In genomic region chr2:237749961-237750360, GRCh38 we compare ENCODE assay signal across 18 cellular contexts. TPM values are rescaled to one million over a fixed set of nuclear protein-coding genes. Genes with fewer than 3 reads are reported as not detected.
DNase-seq lines count a peak whose midpoint lies in the region; TF ChIP-seq lines count a peak whose summit lies in the region.
"Had no signal": no experiment of that assay in that cellular context is flagged by ENCODE, and none has a peak within 500 bp of the region (broad histone marks: within the 10 kb centered on the region; RNA-seq: fewer than 3 reads in every experiment).

No MANE protein-coding gene starts in this region.

- intact Hi-C loops in MCF 10A (cut with micrococcal nuclease): no loop called here
- intact Hi-C loops in breast epithelium (cut with DNase I; ENCODE audit: low total_unique reads): loop anchor here (5.0 to 10.0 kb wide), 3 partner anchors 75 to 238 kb away; no protein-coding TSS in a partner anchor
- intact Hi-C loops in activated T-helper 2 cell treated with anti-CD3 and anti-CD28 coated beads, Interferon-gamma antibody, Interleukin-2, Interleukin-4, amounts not matched to agents 10 μg/mL and 5 μg/mL and 100 μg/mL, durations not matched to agents 14 hours and 24 hours and 36 hours (cut with micrococcal nuclease): no loop called here
- intact Hi-C loops in posterior vena cava (cut with DNase I): loop anchor here (5.0 to 10.0 kb wide), 4 partner anchors 83 to 235 kb away; partner anchors contain the start of gene RAB17 (in 1 of the 2)

- H3K27ac ChIP-seq in breast epithelium: no peak overlapping the region
- H3K27ac ChIP-seq: 22Rv1 had no signal

- TF ChIP-seq POLR2A in breast epithelium (IDR thresholded peaks at IDR 0.05): no peak

- H3K27me3 ChIP-seq in breast epithelium: no peaks in the 10 kb centered on the region
- H3K27me3 ChIP-seq: BE2C had no signal

- H3K36me3 Mint-ChIP-seq in T-helper 2 cell treated with Interferon-gamma antibody and Interleukin-4, amounts not matched to agents 5 μg/mL and 100 μg/mL, for 36 hours (ENCODE audit: low read depth): peaks cover 67% of the 10 kb centered on the region
- H3K36me3 Mint-ChIP-seq in MCF 10A (ENCODE audit: insufficient read depth, unreplicated experiment): peaks cover 84% of the 10 kb centered on the region
- H3K36me3 Mint-ChIP-seq in activated T-helper 2 cell treated with anti-CD3 and anti-CD28 coated beads, Interferon-gamma antibody, Interleukin-2, Interleukin-4, amounts not matched to agents 10 μg/mL and 5 μg/mL and 100 μg/mL, durations not matched to agents 14 hours and 24 hours and 36 hours (ENCODE audit: low read depth): peaks cover 81% of the 10 kb centered on the region
- H3K36me3 Mint-ChIP-seq in glutamatergic neuron (ENCODE audit: unreplicated experiment): peaks cover 17% of the 10 kb centered on the region

- CTCF ChIA-PET in MCF 10A (lab: Yijun Ruan, JAX): interaction anchor here (0.7 kb wide), 1 partner anchor 514 kb away, joined by 3 read pairs; no protein-coding TSS in a partner anchor

- no peak overlapping the region for H3K4me3 Mint-ChIP-seq in T-helper 2 cell treated with Interferon-gamma antibody and Interleukin-4, amounts not matched to agents 5 μg/mL and 100 μg/mL, for 36 hours
- no peak overlapping the region for H3K4me3 Mint-ChIP-seq in MCF 10A (ENCODE audit: unreplicated experiment)
- no peak overlapping the region for H3K4me3 Mint-ChIP-seq in activated T-helper 2 cell treated with anti-CD3 and anti-CD28 coated beads, Interferon-gamma antibody, Interleukin-2, Interleukin-4, amounts not matched to agents 10 μg/mL and 5 μg/mL and 100 μg/mL, durations not matched to agents 14 hours and 24 hours and 36 hours (ENCODE audit: low read depth)
- no peak overlapping the region for H3K4me3 Mint-ChIP-seq in glutamatergic neuron (ENCODE audit: unreplicated experiment)
- H3K4me3 Mint-ChIP-seq: CD14-positive monocyte had no signal

- H3K27me3 Mint-ChIP-seq in T-helper 2 cell treated with Interferon-gamma antibody and Interleukin-4, amounts not matched to agents 5 μg/mL and 100 μg/mL, for 36 hours (ENCODE audit: low read depth): no peaks in the 10 kb centered on the region
- H3K27me3 Mint-ChIP-seq in MCF 10A (ENCODE audit: insufficient read depth, unreplicated experiment): no peaks in the 10 kb centered on the region
- no peaks in the 10 kb centered on the region for H3K27me3 Mint-ChIP-seq in activated T-helper 2 cell treated with anti-CD3 and anti-CD28 coated beads, Interferon-gamma antibody, Interleukin-2, Interleukin-4, amounts not matched to agents 10 μg/mL and 5 μg/mL and 100 μg/mL, durations not matched to agents 14 hours and 24 hours and 36 hours (ENCODE audit: low read depth)
- H3K27me3 Mint-ChIP-seq in glutamatergic neuron (ENCODE audit: unreplicated experiment): peaks cover 4% of the 10 kb centered on the region

- POLR2A ChIA-PET in MCF 10A (lab: Yijun Ruan, JAX): no interaction called here

- no peaks in the 10 kb centered on the region for H3K9me3 Mint-ChIP-seq in T-helper 2 cell treated with Interferon-gamma antibody and Interleukin-4, amounts not matched to agents 5 μg/mL and 100 μg/mL, for 36 hours
- no peaks in the 10 kb centered on the region for H3K9me3 Mint-ChIP-seq in MCF 10A (ENCODE audit: unreplicated experiment)
- no peaks in the 10 kb centered on the region for H3K9me3 Mint-ChIP-seq in activated T-helper 2 cell treated with anti-CD3 and anti-CD28 coated beads, Interferon-gamma antibody, Interleukin-2, Interleukin-4, amounts not matched to agents 10 μg/mL and 5 μg/mL and 100 μg/mL, durations not matched to agents 14 hours and 24 hours and 36 hours
- H3K9me3 Mint-ChIP-seq in glutamatergic neuron (ENCODE audit: unreplicated experiment): peaks cover 3% of the 10 kb centered on the region

- DNase-seq in T-helper 2 cell treated with Interferon-gamma antibody and Interleukin-4, amounts not matched to agents 5 μg/mL and 100 μg/mL, for 36 hours (ENCODE audit: low spot score): no peak
- DNase-seq in T-helper 2 cell: no peak
- DNase-seq in MCF 10A (ENCODE audit: unreplicated experiment): no peak
- no peak for DNase-seq in breast epithelium (ENCODE audit: low spot score in 2 of 2)
- no peak for DNase-seq in activated T-helper 2 cell treated with anti-CD3 and anti-CD28 coated beads, Interferon-gamma antibody, Interleukin-2, Interleukin-4, amounts not matched to agents 10 μg/mL and 5 μg/mL and 100 μg/mL, durations not matched to agents 14 hours and 24 hours and 36 hours (ENCODE audit: low spot score)
- DNase-seq in posterior vena cava (ENCODE audit: low spot score): peak; percentile 56
- no peak for DNase-seq in NCI-H1930 (lab: John Stamatoyannopoulos, UW)
- DNase-seq in glutamatergic neuron: no peak
- DNase-seq: BE2C, NCI-H1092, NCI-H1417 treated with DMSO at 0.1 percent for 48 hours, NCI-H1694 treated with DMSO at 0.1 percent for 48 hours, NCI-H2171 treated with DMSO at 0.1 percent for 48 hours, NCI-H524, NCI-H774, SIG-M5 had no signal

- BruUV-seq in MCF 10A (replicated peaks; lab: Mats Ljungman, UMichigan): TSS peak; percentile 10

- H3K4me1 ChIP-seq in breast epithelium: no peaks in the 10 kb centered on the region

- TF ChIP-seq CTCF in MCF 10A (IDR thresholded peaks at IDR 0.05; ENCODE audit: unreplicated experiment): no peak
- TF ChIP-seq CTCF in breast epithelium (IDR thresholded peaks at IDR 0.05): no peak
- no peak for TF ChIP-seq CTCF in glutamatergic neuron (IDR thresholded peaks at IDR 0.05; ENCODE audit: partially characterized antibody, unreplicated experiment)

- H3K4me3 ChIP-seq in breast epithelium: no peak overlapping the region

- H3K4me1 Mint-ChIP-seq in T-helper 2 cell treated with Interferon-gamma antibody and Interleukin-4, amounts not matched to agents 5 μg/mL and 100 μg/mL, for 36 hours (ENCODE audit: low read depth): peaks cover 19% of the 10 kb centered on the region
- H3K4me1 Mint-ChIP-seq in MCF 10A (ENCODE audit: insufficient read depth, unreplicated experiment) (no peaks in the 10 kb centered on the region), glutamatergic neuron (ENCODE audit: low read depth, unreplicated experiment) (peaks cover 4% of the 10 kb centered on the region)
- peaks cover 25% of the 10 kb centered on the region for H3K4me1 Mint-ChIP-seq in activated T-helper 2 cell treated with anti-CD3 and anti-CD28 coated beads, Interferon-gamma antibody, Interleukin-2, Interleukin-4, amounts not matched to agents 10 μg/mL and 5 μg/mL and 100 μg/mL, durations not matched to agents 14 hours and 24 hours and 36 hours (ENCODE audit: low read depth)

- H3K36me3 ChIP-seq in breast epithelium: no peaks in the 10 kb centered on the region

- no peaks in the 10 kb centered on the region for H3K9me3 ChIP-seq in breast epithelium
- H3K9me3 ChIP-seq: BE2C had no signal

- peak overlapping the region; percentile 29 for H3K27ac Mint-ChIP-seq in T-helper 2 cell treated with Interferon-gamma antibody and Interleukin-4, amounts not matched to agents 5 μg/mL and 100 μg/mL, for 36 hours
- H3K27ac Mint-ChIP-seq in MCF 10A (ENCODE audit: low read depth, unreplicated experiment): no peak overlapping the region
- peak overlapping the region; percentile 13 for H3K27ac Mint-ChIP-seq in activated T-helper 2 cell treated with anti-CD3 and anti-CD28 coated beads, Interferon-gamma antibody, Interleukin-2, Interleukin-4, amounts not matched to agents 10 μg/mL and 5 μg/mL and 100 μg/mL, durations not matched to agents 14 hours and 24 hours and 36 hours
- no peak overlapping the region for H3K27ac Mint-ChIP-seq in glutamatergic neuron (ENCODE audit: unreplicated experiment)

RNA-seq across cellular contexts. Expression of gene RBM44, which starts 48.6 kb away (rescaled TPM):
- total RNA-seq in MCF 10A (2022) (0.15 and 0.23 TPM in 2 replicates), breast epithelium (1 to 10 TPM; 1.4 to 2.5 (median 2.0) TPM), posterior vena cava (1 to 10 TPM in 1 of 2 donors, under 1 TPM in 1; 0.60 to 1.6 TPM), glutamatergic neuron (ENCODE audit: unreplicated experiment) (1.3 TPM)
- 0.92 and 1.0 TPM in 2 replicates for total RNA-seq in activated T-helper 2 cell treated with anti-CD3 and anti-CD28 coated beads, Interferon-gamma antibody, Interleukin-2, Interleukin-4, amounts not matched to agents 10 μg/mL and 5 μg/mL and 100 μg/mL, durations not matched to agents 14 hours and 24 hours and 36 hours

Comparison
In these comparisons a context has a peak if more than half of its experiments do, and no peak if none do; other contexts are left out.
1. intact Hi-C loops: an anchor here in breast epithelium (5.0 to 10.0 kb wide) and posterior vena cava (5.0 to 10.0 kb wide); none called in MCF 10A and activated T-helper 2 cell treated with anti-CD3 and anti-CD28 coated beads, Interferon-gamma antibody, Interleukin-2, Interleukin-4, amounts not matched to agents 10 μg/mL and 5 μg/mL and 100 μg/mL, durations not matched to agents 14 hours and 24 hours and 36 hours.
2. H3K27ac Mint-ChIP-seq: peak in T-helper 2 cell treated with Interferon-gamma antibody and Interleukin-4, amounts not matched to agents 5 μg/mL and 100 μg/mL, for 36 hours (single experiment) and activated T-helper 2 cell treated with anti-CD3 and anti-CD28 coated beads, Interferon-gamma antibody, Interleukin-2, Interleukin-4, amounts not matched to agents 10 μg/mL and 5 μg/mL and 100 μg/mL, durations not matched to agents 14 hours and 24 hours and 36 hours (single experiment); none in MCF 10A (single experiment) and glutamatergic neuron (single experiment).